Comparison of ENCODE assay signal across 9 cellular contexts in the genomic region with DNA sequence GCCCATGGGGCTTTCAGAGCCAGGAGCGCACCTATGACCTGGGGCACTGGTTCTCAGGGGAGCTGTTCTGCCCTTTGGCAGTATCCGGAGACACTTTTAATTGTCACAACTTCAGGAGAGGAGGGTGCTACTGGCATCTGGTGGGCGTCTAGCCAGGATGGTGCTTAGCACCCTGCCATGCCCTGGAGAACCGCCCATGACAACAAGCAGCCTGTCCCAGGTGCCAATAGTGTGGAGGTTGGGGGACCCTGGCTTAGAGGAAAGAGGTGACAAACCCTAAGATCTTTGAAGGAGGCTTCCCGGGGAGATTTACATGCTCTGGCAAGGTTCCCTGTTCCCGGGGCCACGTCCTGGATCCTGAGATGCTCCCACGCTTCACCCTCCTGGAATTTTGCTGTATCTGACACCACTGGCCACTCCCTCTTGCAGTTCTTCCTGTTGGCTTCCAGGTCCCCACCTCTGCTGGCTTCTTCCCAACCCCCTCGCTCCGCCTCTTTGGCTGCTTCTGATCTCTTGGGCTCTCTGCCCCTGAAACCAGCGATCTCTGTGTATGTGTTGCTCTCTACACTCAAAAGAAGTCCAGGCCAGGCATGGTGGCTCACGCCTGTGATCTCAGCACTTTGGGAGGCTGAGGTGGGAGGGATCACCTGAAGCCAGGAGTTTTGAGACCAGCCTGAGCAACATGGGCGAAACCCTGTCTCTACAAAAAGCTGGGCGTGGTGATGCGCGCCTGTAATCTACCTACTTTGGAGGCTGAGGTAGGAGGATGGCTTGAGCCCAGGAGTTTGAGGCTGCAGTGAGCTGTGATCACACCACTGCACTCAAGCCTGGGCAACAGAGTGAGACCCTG. TPM values are rescaled to one million over a fixed set of nuclear protein-coding genes. Genes with fewer than 3 reads are reported as not detected.
A peak's percentile ranks its signal among the peaks of the same experiment; 100 is the strongest.
DNase-seq lines count a peak whose midpoint lies in the region; ATAC-seq, FAIRE-seq and TF ChIP-seq lines count a peak whose summit lies in the region.
"Had no signal": no experiment of that assay in that cellular context is flagged by ENCODE, and none has a peak within 500 bp of the region (broad histone marks: within the 10 kb centered on the region; RNA-seq: fewer than 3 reads in every experiment).

No MANE protein-coding gene starts in this region.

- H3K4me2 ChIP-seq in astrocyte (ENCODE audit: low read length): no peak overlapping the region

- no peak overlapping the region for H3K9ac ChIP-seq in astrocyte (ENCODE audit: low read length)

- H3K4me3 ChIP-seq in astrocyte (ENCODE audit: insufficient read depth, low read depth, low read length) (no peak overlapping the region), stomach (no peak overlapping the region)

- H3K27me3 Mint-ChIP-seq in astrocyte (ENCODE audit: low read depth, unreplicated experiment): no peaks in the 10 kb centered on the region
- H3K27me3 Mint-ChIP-seq: memory B cell had no signal

- H3K4me1 ChIP-seq in astrocyte (ENCODE audit: insufficient read depth, low read length): no peaks in the 10 kb centered on the region
- peaks cover 0 to 9% (median 5%) of the 10 kb centered on the region in 4 donors for H3K4me1 ChIP-seq in stomach

- H3K27ac Mint-ChIP-seq in astrocyte (ENCODE audit: unreplicated experiment): no peak overlapping the region
- H3K27ac Mint-ChIP-seq: memory B cell had no signal

- intact Hi-C loops in left cardiac atrium (cut with DNase I): loop anchor here in 1 of 2 donors (10.0 kb wide), 1 partner anchor 55 kb away; no protein-coding TSS in a partner anchor
- intact Hi-C loops in stomach (cut with DNase I; ENCODE audit: low total_unique reads): no loop called here

- no peaks in the 10 kb centered on the region for H3K9me3 ChIP-seq in astrocyte (ENCODE audit: insufficient read depth, low read depth, low read length)
- no peaks in the 10 kb centered on the region for H3K9me3 ChIP-seq in stomach

- TF ChIP-seq CTCF in astrocyte (IDR thresholded peaks at IDR 0.05; ENCODE audit: insufficient read depth, low read depth, low read length) (no peak), stomach (IDR thresholded peaks at IDR 0.05) (no peak)

- H3K4me1 Mint-ChIP-seq in astrocyte (ENCODE audit: low read depth, unreplicated experiment): no peaks in the 10 kb centered on the region
- H3K4me1 Mint-ChIP-seq: memory B cell had no signal

- peaks cover 31% of the 10 kb centered on the region for H4K20me1 ChIP-seq in astrocyte (ENCODE audit: insufficient read depth, low read length)

- no peak for FAIRE-seq in astrocyte (lab: Jason Lieb, UNC)

- ATAC-seq in left cardiac atrium: peak; percentile 71 to 79

- H3K27ac ChIP-seq in astrocyte (ENCODE audit: low read depth, low read length) (no peak overlapping the region), stomach (no peak overlapping the region)

- H3K27me3 ChIP-seq in astrocyte (ENCODE audit: insufficient read depth, low read length): no peaks in the 10 kb centered on the region
- no peaks in the 10 kb centered on the region for H3K27me3 ChIP-seq in stomach

- TF ChIP-seq POLR2A in stomach (IDR thresholded peaks at IDR 0.05): no peak

- H3K4me3 Mint-ChIP-seq in astrocyte (ENCODE audit: unreplicated experiment): peak overlapping the region; percentile 17
- H3K4me3 Mint-ChIP-seq: memory B cell had no signal

- H3K9me3 Mint-ChIP-seq in astrocyte (ENCODE audit: unreplicated experiment): no peaks in the 10 kb centered on the region
- H3K9me3 Mint-ChIP-seq: memory B cell had no signal

- 62 to 75% (median 68%) methylated on average over 15 to 16 of the region's 16 CpGs for WGBS in stomach, 5 donors

- H3K36me3 ChIP-seq in astrocyte (ENCODE audit: insufficient read depth, low read length) (peaks cover 28% of the 10 kb centered on the region), stomach (peaks cover 0 to 69% (median 22%) of the 10 kb centered on the region in 4 donors)

- no peaks in the 10 kb centered on the region for H3K79me2 ChIP-seq in astrocyte (ENCODE audit: insufficient read depth, low read length)

- peak; percentile 61 for DNase-seq in HT-29 (ENCODE audit: low spot score)
- DNase-seq in astrocyte (ENCODE audit: low read depth): peak; percentile 21
- DNase-seq in left cardiac atrium: peak; percentile 81
- peak; percentile 84 for DNase-seq in stomach
- no peak for DNase-seq in NCI-H2081 treated with DMSO at 0.1 percent for 48 hours (lab: John Stamatoyannopoulos, UW)
- no peak for DNase-seq in OCI-M1 (lab: John Stamatoyannopoulos, UW)
- no peak for DNase-seq in NCI-H1105 (lab: John Stamatoyannopoulos, UW)
- DNase-seq: NCI-H510A treated with DMSO at 0.1 percent for 48 hours had no signal

- H2AFZ ChIP-seq in astrocyte (ENCODE audit: low read depth, low read length): no peak overlapping the region

- peaks cover 27% of the 10 kb centered on the region for H3K36me3 Mint-ChIP-seq in astrocyte (ENCODE audit: low read depth, unreplicated experiment)
- H3K36me3 Mint-ChIP-seq: memory B cell had no signal

- TF ChIP-seq EP300 in stomach (IDR thresholded peaks at IDR 0.05): no peak

RNA-seq across cellular contexts. Expression of gene FADS3, which starts 31.1 kb away (rescaled TPM):
- total RNA-seq in HT-29 (2014; rRNA removed; shearing (Covaris generic)): 42.2 and 44.0 TPM in 2 replicates
- 59.1 and 61.9 TPM in 2 replicates for total RNA-seq in astrocyte
- 10 to 100 TPM; 70.5 to 90.6 TPM for total RNA-seq in left cardiac atrium
- 100 to 1,000 TPM in 1 of 5 donors, 10 to 100 TPM in 3, 1 to 10 TPM in 1; 2.6 to 140 (median 22.8) TPM for total RNA-seq in stomach
- polyA plus RNA-seq in stomach: 10 to 100 TPM in 1 of 3 donors, 1 to 10 TPM in 2; 7.5 to 23.3 (median 7.9) TPM

RNA-seq across cellular contexts. Expression of gene FADS2, which starts 32.2 kb away (rescaled TPM):
- not detected in 2 replicates for total RNA-seq in HT-29 (2014; rRNA removed; shearing (Covaris generic))
- total RNA-seq in astrocyte (180 and 287 TPM in 2 replicates), left cardiac atrium (10 to 100 TPM; 26.3 to 67.5 TPM), stomach (10 to 100 TPM in 3 of 5 donors, 1 to 10 TPM in 1, not detected in 1; 9.6 to 15.2 (median 14.0) TPM)
- polyA plus RNA-seq in stomach: 10 to 100 TPM in 1 of 3 donors, 1 to 10 TPM in 2; 3.5 to 17.1 (median 6.4) TPM

RNA-seq across cellular contexts. Expression of gene FADS1, which starts 43.5 kb away (rescaled TPM):
- 1.9 and 9.4 TPM in 2 replicates for total RNA-seq in HT-29 (2014; rRNA removed; shearing (Covaris generic))
- total RNA-seq in astrocyte (56.7 and 74.6 TPM in 2 replicates), left cardiac atrium (10 to 100 TPM; 44.9 to 54.1 TPM), stomach (10 to 100 TPM in 4 of 5 donors, not detected in 1; 11.7 to 56.5 (median 17.3) TPM)
- 1 to 10 TPM; 1.8 to 6.4 (median 4.1) TPM for polyA plus RNA-seq in stomach

RNA-seq across cellular contexts. Expression of gene RAB3IL1, which starts 57.1 kb away (rescaled TPM):
- total RNA-seq in HT-29 (2014; rRNA removed; shearing (Covaris generic)): 1.6 TPM in 1 of 2 replicates, not detected in the other
- total RNA-seq in astrocyte (0.91 and 1.7 TPM in 2 replicates), left cardiac atrium (10 to 100 TPM; 17.3 to 21.8 TPM), stomach (10 to 100 TPM in 2 of 5 donors, 1 to 10 TPM in 1, under 1 TPM in 1, not detected in 1; 0.58 to 12.8 (median 7.1) TPM)
- 10 to 100 TPM in 2 of 3 donors, 1 to 10 TPM in 1; 5.3 to 13.3 (median 11.6) TPM for polyA plus RNA-seq in stomach

Comparison
In these comparisons a context has a peak if more than half of its experiments do, and no peak if none do; other contexts are left out.
1. DNase-seq: peak in HT-29 (single experiment), astrocyte (single experiment), left cardiac atrium (single experiment) and stomach (single experiment); none in NCI-H2081 treated with DMSO at 0.1 percent for 48 hours (single experiment), OCI-M1 (single experiment) and NCI-H1105 (single experiment).